Comparison of ENCODE assay signal across 8 cellular contexts in the genomic region with DNA sequence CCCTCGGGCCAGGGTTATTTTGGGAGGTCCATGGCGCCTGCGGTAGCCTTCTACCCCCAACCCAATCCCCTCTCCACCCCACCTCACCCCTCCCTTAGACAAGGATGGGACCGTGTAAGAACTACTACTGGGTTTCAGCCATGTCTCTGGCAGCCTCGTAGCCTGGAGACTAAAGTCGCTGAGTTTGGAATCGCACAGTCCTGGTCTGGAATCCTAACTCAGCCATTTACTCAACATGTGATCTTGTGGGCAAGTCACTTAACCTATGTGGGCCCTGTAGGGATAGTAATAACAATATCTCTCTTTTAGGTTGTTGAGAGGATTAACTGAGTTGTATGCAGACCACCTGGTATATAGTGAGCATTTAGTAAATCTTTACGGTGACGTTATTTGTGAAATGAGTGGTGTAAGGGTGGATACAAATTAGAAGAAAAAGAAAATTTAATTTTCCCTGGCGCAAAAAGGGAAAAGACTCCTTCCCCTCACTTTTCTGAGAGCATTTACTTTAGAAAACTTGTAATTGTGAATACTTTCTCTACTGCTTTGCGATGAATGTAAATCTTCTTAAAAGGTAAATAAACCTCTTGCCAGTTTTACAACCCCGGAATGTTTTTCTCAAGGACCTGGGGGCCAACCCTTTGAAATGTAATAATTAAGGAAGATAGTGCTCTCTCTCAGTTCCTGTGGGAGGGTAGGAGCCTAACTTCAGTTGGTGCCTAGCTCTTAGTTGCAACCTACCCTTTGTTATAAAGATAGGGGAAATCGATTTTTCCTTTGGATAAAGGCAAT. TPM values are rescaled to one million over a fixed set of nuclear protein-coding genes. Genes with fewer than 3 reads are reported as not detected.
DNase-seq lines count a peak whose midpoint lies in the region; ATAC-seq and TF ChIP-seq lines count a peak whose summit lies in the region.

No MANE protein-coding gene starts in this region.

- H3K9me3 Mint-ChIP-seq in nephron, result no peaks in the 10 kb centered on the region

- peaks cover 26% of the 10 kb centered on the region for H3K4me1 Mint-ChIP-seq in nephron

- H3F3A ChIP-seq in PC-3 (ENCODE audit: low read length, unreplicated experiment), result no peaks in the 10 kb centered on the region

- H3K9ac ChIP-seq in PC-3 (ENCODE audit: low read length), result peak overlapping the region; percentile 95

- TSS peak; percentile 97 for BruUV-seq in PC-3 (replicated peaks; lab: Mats Ljungman, UMichigan)

- peaks cover 12% of the 10 kb centered on the region for H3K4me1 ChIP-seq in PC-3 (ENCODE audit: insufficient read depth, low read length)

- intact Hi-C loops in PC-3 (cut with micrococcal nuclease), result loop anchor here (1.0 kb wide), 1 partner anchor 67 kb away; a partner anchor contains a TSS

- no peaks in the 10 kb centered on the region for H3K9me3 ChIP-seq in PC-3 (ENCODE audit: low read length)

- H3K36me3 Mint-ChIP-seq in nephron (ENCODE audit: low read depth), result peaks cover 12% of the 10 kb centered on the region

- CTCF ChIA-PET in PC-3 (lab: Charles Lee), result no interaction called here

- POLR2A ChIA-PET in PC-3 (lab: Charles Lee; ENCODE audit: unreplicated experiment), result interaction anchor here (0.5 to 0.7 kb wide), 3 partner anchors 13 to 173 kb away, joined by 3 read pairs; no protein-coding TSS in a partner anchor

- H3K9me2 ChIP-seq in PC-3 (replicated peaks; ENCODE audit: low read length), result no peaks in the 10 kb centered on the region

- peak overlapping the region; percentile 99 for H3K4me3 ChIP-seq in PC-3 (ENCODE audit: low read length)

- H3K36me3 ChIP-seq in PC-3 (ENCODE audit: low read depth, low read length), result peaks cover 23% of the 10 kb centered on the region; the same call in 1 of the 2 replicates

- DNase-seq in PC-3, result no peak
- no peak for DNase-seq in epithelial cell of prostate (ENCODE audit: low read depth, low spot score)
- DNase-seq in effector CD4-positive, alpha-beta T cell, result no peak

- no peak for TF ChIP-seq POLR2A in GM18505 (IDR thresholded peaks at IDR 0.05; ENCODE audit: borderline replicate concordance, extremely low read depth, insufficient read depth, insufficient read length)

- H3K27me3 Mint-ChIP-seq in nephron (ENCODE audit: low read depth), result no peaks in the 10 kb centered on the region

- H4K20me1 ChIP-seq in PC-3 (ENCODE audit: low read length), result no peaks in the 10 kb centered on the region

- H3K79me2 ChIP-seq in PC-3 (ENCODE audit: low read length), result peaks cover 19% of the 10 kb centered on the region

- ATAC-seq in GM18505 (IDR thresholded peaks at IDR 0.05; ENCODE audit: unreplicated experiment) (peak; percentile 26), HG03108 (IDR thresholded peaks at IDR 0.05; ENCODE audit: unreplicated experiment) (peak; percentile 14), PC-3 (peak; percentile 25), HG03457 (IDR thresholded peaks at IDR 0.05; ENCODE audit: unreplicated experiment) (no peak)

- H3K4me2 ChIP-seq in PC-3 (ENCODE audit: low read length), result peak overlapping the region; percentile 98

- peak overlapping the region; percentile 96 to 100 (median 99) for H3K27ac Mint-ChIP-seq in nephron

- H3K27ac ChIP-seq in 22Rv1 (peak overlapping the region; percentile 73), PC-3 (ENCODE audit: low read length) (peak overlapping the region; percentile 75), epithelial cell of prostate (peak overlapping the region; percentile 81)

- H3K4me3 Mint-ChIP-seq in nephron, result peak overlapping the region; percentile 95 to 100 (median 98)

- no peaks in the 10 kb centered on the region for H3K27me3 ChIP-seq in PC-3 (ENCODE audit: low read length)

- peak overlapping the region; percentile 92 for H2AFZ ChIP-seq in PC-3 (ENCODE audit: low read length)

- TF ChIP-seq CTCF in 22Rv1 (IDR thresholded peaks at IDR 0.05), result no peak
- no peak for TF ChIP-seq CTCF in PC-3 (conservative IDR thresholded peaks at IDR 0.05; ENCODE audit: low read depth, low read length)
- no peak for TF ChIP-seq CTCF in nephron (IDR thresholded peaks at IDR 0.05; ENCODE audit: unreplicated experiment in 3 of 3)

RNA-seq across cellular contexts. Expression of a gene that starts 0.6 kb away (rescaled TPM):
- 164 and 213 TPM in 2 replicates for total RNA-seq in PC-3 (2014; rRNA removed)

RNA-seq across cellular contexts. Expression of a gene that starts 14.5 kb away (rescaled TPM):
- total RNA-seq in PC-3 (2014; rRNA removed), result 3.8 and 7.3 TPM in 2 replicates

RNA-seq across cellular contexts. Expression of a gene that starts 17.9 kb away (rescaled TPM):
- not detected in 2 replicates for total RNA-seq in PC-3 (2014; rRNA removed)
